ENCODE assay signal across 20 cellular contexts in genomic region chr2:182207049-182207746, GRCh38.
DNase-seq lines count a peak whose midpoint lies in the region; ATAC-seq and TF ChIP-seq lines count a peak whose summit lies in the region.
"Had no signal": no experiment of that assay in that cellular context is flagged by ENCODE, and none has a peak within 500 bp of the region (broad histone marks: within the 10 kb centered on the region; RNA-seq: fewer than 3 reads in every experiment).

No MANE protein-coding gene starts in this region.

- DNase-seq in SK-N-SH (no peak), body of pancreas (no peak), Karpas-422 (no peak), HAP-1 (ENCODE audit: low spot score in 2 of 2) (no peak), Caco-2 (no peak)
- DNase-seq: activated CD4-positive, alpha-beta T cell treated with anti-CD3 and anti-CD28 coated beads, Interleukin-2, amount 50 U/mL, for 1 hour; activated T-cell treated with anti-CD3 and anti-CD28 coated beads, Interleukin-2, amount 50 U/mL, for 48 hours; cortex of kidney; MG63; SHP77 treated with DMSO at 0.1 percent for 48 hours; stimulated activated naive CD8-positive, alpha-beta T cell treated with anti-CD3 and anti-CD28 coated beads, Interleukin-15, amount 100 ng/mL, for 72 hours had no signal

- no peaks in the 10 kb centered on the region for H3K4me1 ChIP-seq in SK-N-SH (ENCODE audit: control insufficient read depth in 1 of 2, insufficient read depth in 2 of 2, low read depth in 1 of 2, low read length in 1 of 2)
- H3K4me1 ChIP-seq in body of pancreas: no peaks in the 10 kb centered on the region
- H3K4me1 ChIP-seq in Karpas-422 (ENCODE audit: low read length): 0 out of 2 replicates have a peak, but pooled peaks cover 2% of the 10 kb centered on the region
- H3K4me1 ChIP-seq in HAP-1: peaks cover 2% of the 10 kb centered on the region; the same call in 1 of the 2 replicates
- H3K4me1 ChIP-seq in Caco-2: no peaks in the 10 kb centered on the region
- H3K4me1 ChIP-seq: parathyroid adenoma had no signal

- in situ Hi-C loops in HAP-1 (cut with MboI; ENCODE audit: low sequenced_read_pairs): no loop called here

- H3K9me3 ChIP-seq in SK-N-SH (no peaks in the 10 kb centered on the region), body of pancreas (no peaks in the 10 kb centered on the region), Karpas-422 (ENCODE audit: low read length) (no peaks in the 10 kb centered on the region), HAP-1 (no peaks in the 10 kb centered on the region), Caco-2 (no peaks in the 10 kb centered on the region)
- H3K9me3 ChIP-seq: MG63 had no signal

- no peaks in the 10 kb centered on the region for H3K79me2 ChIP-seq in SK-N-SH (ENCODE audit: insufficient read depth)
- H3K79me2 ChIP-seq in Karpas-422 (ENCODE audit: low read length): no peaks in the 10 kb centered on the region
- H3K79me2 ChIP-seq: hepatocyte, parathyroid adenoma had no signal

- H3K36me3 Mint-ChIP-seq in Caco-2 (ENCODE audit: insufficient read depth, unreplicated experiment): no peaks in the 10 kb centered on the region

- no peak for TF ChIP-seq RAD21 in SK-N-SH (IDR thresholded peaks at IDR 0.05; ENCODE audit: low read length)

- H3K9ac ChIP-seq in SK-N-SH (no peak overlapping the region), Karpas-422 (ENCODE audit: low read length) (no peak overlapping the region)
- H3K9ac ChIP-seq: parathyroid adenoma had no signal

- no peaks in the 10 kb centered on the region for H3K9me2 ChIP-seq in SK-N-SH
- no peaks in the 10 kb centered on the region for H3K9me2 ChIP-seq in Karpas-422 (replicated peaks; ENCODE audit: insufficient read depth, low read length)

- H3K27ac ChIP-seq in SK-N-SH (ENCODE audit: low read depth in 2 of 2, low read length in 1 of 2): no peak overlapping the region
- no peak overlapping the region for H3K27ac ChIP-seq in body of pancreas
- H3K27ac ChIP-seq in Karpas-422 (ENCODE audit: low read length): no peak overlapping the region
- H3K27ac ChIP-seq: 22Rv1, hepatocyte, parathyroid adenoma had no signal

- H3K36me3 ChIP-seq in SK-N-SH (replicated peaks in 1 of 2; ENCODE audit: control insufficient read depth in 1 of 2, insufficient read depth in 2 of 2, low read length in 1 of 2) (no peaks in the 10 kb centered on the region), body of pancreas (replicated peaks in 1 of 2; ENCODE audit: insufficient read depth in 1 of 2, low read depth in 2 of 2) (no peaks in the 10 kb centered on the region), Karpas-422 (ENCODE audit: insufficient read depth, low read length) (no peaks in the 10 kb centered on the region), HAP-1 (replicated peaks) (no peaks in the 10 kb centered on the region), Caco-2 (ENCODE audit: control insufficient read depth, insufficient read depth, low read length) (no peaks in the 10 kb centered on the region)
- H3K36me3 ChIP-seq: MG63 had no signal

- no TSS peak for BruUV-seq in Caco-2 (replicated peaks; lab: Mats Ljungman, UMichigan)

- H3K4me3 Mint-ChIP-seq in Caco-2 (ENCODE audit: unreplicated experiment): no peak overlapping the region
- H3K4me3 Mint-ChIP-seq: stimulated activated naive CD8-positive, alpha-beta T cell treated with anti-CD3 and anti-CD28 coated beads, Interleukin-15, amount 100 ng/mL, for 72 hours had no signal

- no peak overlapping the region for H3K27ac Mint-ChIP-seq in Caco-2 (ENCODE audit: unreplicated experiment)
- H3K27ac Mint-ChIP-seq: stimulated activated naive CD8-positive, alpha-beta T cell treated with anti-CD3 and anti-CD28 coated beads, Interleukin-15, amount 100 ng/mL, for 72 hours had no signal

- CTCF ChIA-PET in SK-N-SH (lab: Yijun Ruan, JAX): no interaction called here
- CTCF ChIA-PET in Caco-2 (lab: Charles Lee): no interaction called here

- H3K4me2 ChIP-seq in SK-N-SH: no peak overlapping the region
- no peak overlapping the region for H3K4me2 ChIP-seq in Karpas-422 (ENCODE audit: low read depth, low read length, poor library complexity, severe bottlenecking)
- H3K4me2 ChIP-seq: hepatocyte, smooth muscle cell had no signal

- H3K27me3 Mint-ChIP-seq in Caco-2 (ENCODE audit: insufficient read depth, unreplicated experiment): no peaks in the 10 kb centered on the region
- H3K27me3 Mint-ChIP-seq: stimulated activated naive CD8-positive, alpha-beta T cell treated with anti-CD3 and anti-CD28 coated beads, Interleukin-15, amount 100 ng/mL, for 72 hours had no signal

- H4K20me1 ChIP-seq in SK-N-SH (ENCODE audit: insufficient read depth): no peaks in the 10 kb centered on the region
- no peaks in the 10 kb centered on the region for H4K20me1 ChIP-seq in Karpas-422 (ENCODE audit: insufficient read depth, low read depth, low read length)

- no peak overlapping the region for H3K4me3 ChIP-seq in SK-N-SH (ENCODE audit: low read depth in 2 of 2, low read length in 1 of 2)
- H3K4me3 ChIP-seq in body of pancreas: no peak overlapping the region
- no peak overlapping the region for H3K4me3 ChIP-seq in Karpas-422 (ENCODE audit: low read length)
- H3K4me3 ChIP-seq in HAP-1: no peak overlapping the region
- no peak overlapping the region for H3K4me3 ChIP-seq in Caco-2 (ENCODE audit: low read depth, low read length)
- H3K4me3 ChIP-seq: hepatocyte, MG63, smooth muscle cell had no signal

- no peak for TF ChIP-seq POLR2A in body of pancreas (IDR thresholded peaks at IDR 0.05)

- H3K9me3 Mint-ChIP-seq in Caco-2 (ENCODE audit: unreplicated experiment): no peaks in the 10 kb centered on the region
- H3K9me3 Mint-ChIP-seq: stimulated activated naive CD8-positive, alpha-beta T cell treated with anti-CD3 and anti-CD28 coated beads, Interleukin-15, amount 100 ng/mL, for 72 hours had no signal

- no peak for TF ChIP-seq EP300 in SK-N-SH (IDR thresholded peaks at IDR 0.05; ENCODE audit: borderline replicate concordance in 1 of 2, low read depth in 1 of 2, low read length in 1 of 2)

- no peaks in the 10 kb centered on the region for H3K4me1 Mint-ChIP-seq in Caco-2 (ENCODE audit: low read depth, unreplicated experiment)
- H3K4me1 Mint-ChIP-seq: stimulated activated naive CD8-positive, alpha-beta T cell treated with anti-CD3 and anti-CD28 coated beads, Interleukin-15, amount 100 ng/mL, for 72 hours had no signal

- H3K27me3 ChIP-seq in SK-N-SH (ENCODE audit: insufficient read depth) (no peaks in the 10 kb centered on the region), body of pancreas (no peaks in the 10 kb centered on the region), Karpas-422 (ENCODE audit: low read length) (no peaks in the 10 kb centered on the region), HAP-1 (ENCODE audit: low read depth) (no peaks in the 10 kb centered on the region), Caco-2 (replicated peaks; ENCODE audit: control insufficient read depth, insufficient read depth, low read length) (no peaks in the 10 kb centered on the region)
- H3K27me3 ChIP-seq: hepatocyte, MG63 had no signal

- intact Hi-C loops in body of pancreas (cut with DNase I) (no loop called here), Caco-2 (cut with micrococcal nuclease; ENCODE audit: unreplicated experiment) (no loop called here)

- TF ChIP-seq CTCF in SK-N-SH (IDR thresholded peaks at IDR 0.05): no peak
- no peak for TF ChIP-seq CTCF in body of pancreas (IDR thresholded peaks at IDR 0.05)
- no peak for TF ChIP-seq CTCF in Caco-2 (IDR thresholded peaks at IDR 0.05; ENCODE audit: insufficient read depth in 1 of 2, low read depth in 1 of 2, low read length in 1 of 2, severe bottlenecking in 1 of 2, unreplicated experiment in 1 of 2)

- 86% methylated on average over 5 of the region's 5 CpGs for WGBS in SK-N-SH (ENCODE audit: low lambda C conversion rate)
- WGBS in body of pancreas, 2 donors: 85 to 89% methylated on average over 5 of the region's 5 CpGs

- H2AFZ ChIP-seq in SK-N-SH (ENCODE audit: low read depth): 0 out of 2 replicates have a peak overlapping the region, but pooled peaks have one; percentile 35
- no peak overlapping the region for H2AFZ ChIP-seq in Karpas-422 (ENCODE audit: low read length)
- H2AFZ ChIP-seq: hepatocyte, parathyroid adenoma had no signal

- POLR2A ChIA-PET in SK-N-SH (lab: Yijun Ruan, JAX) (no interaction called here), Caco-2 (lab: Charles Lee) (no interaction called here)

- no peaks in the 10 kb centered on the region for H3F3A ChIP-seq in SK-N-SH (replicated peaks; ENCODE audit: insufficient read depth)

- no peak for ATAC-seq in SK-N-SH treated with all-trans-retinoic acid at 6 μM for 48 hours
- ATAC-seq in HG02642 (IDR thresholded peaks at IDR 0.05; ENCODE audit: poor library complexity, unreplicated experiment): peak; percentile 84
- peak; percentile 62 for ATAC-seq in HG03280 (IDR thresholded peaks at IDR 0.05; ENCODE audit: unreplicated experiment)
- no peak for ATAC-seq in body of pancreas
- ATAC-seq: esophagus mucosa; HCT116; stimulated activated naive CD8-positive, alpha-beta T cell treated with anti-CD3 and anti-CD28 coated beads, Interleukin-15, amount 100 ng/mL, for 72 hours had no signal

TF ChIP-seq in SK-N-SH, 30 proteins besides CTCF, POLR2A, EP300 and RAD21 (continues in another document):
- TF ChIP-seq RXRA (IDR thresholded peaks at IDR 0.05; ENCODE audit: borderline replicate concordance, low read depth): no peak
- TF ChIP-seq, protein P1, sequence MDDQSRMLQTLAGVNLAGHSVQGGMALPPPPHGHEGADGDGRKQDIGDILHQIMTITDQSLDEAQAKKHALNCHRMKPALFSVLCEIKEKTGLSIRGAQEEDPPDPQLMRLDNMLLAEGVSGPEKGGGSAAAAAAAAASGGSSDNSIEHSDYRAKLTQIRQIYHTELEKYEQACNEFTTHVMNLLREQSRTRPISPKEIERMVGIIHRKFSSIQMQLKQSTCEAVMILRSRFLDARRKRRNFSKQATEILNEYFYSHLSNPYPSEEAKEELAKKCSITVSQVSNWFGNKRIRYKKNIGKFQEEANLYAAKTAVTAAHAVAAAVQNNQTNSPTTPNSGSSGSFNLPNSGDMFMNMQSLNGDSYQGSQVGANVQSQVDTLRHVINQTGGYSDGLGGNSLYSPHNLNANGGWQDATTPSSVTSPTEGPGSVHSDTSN (IDR thresholded peaks at IDR 0.05): no peak
- TF ChIP-seq TCF12 (IDR thresholded peaks at IDR 0.05): no peak
- no peak for TF ChIP-seq MXI1 (IDR thresholded peaks at IDR 0.05; ENCODE audit: low read depth, low read length)

TF ChIP-seq in SK-N-SH treated with all-trans-retinoic acid at 6 μM for 48 hours, 23 proteins besides CTCF, POLR2A, EP300 and RAD21 (continues in another document):
- no peak for TF ChIP-seq BACH2 (CRISPR knock-in tag; IDR thresholded peaks at IDR 0.05; ENCODE audit: borderline replicate concordance)
- no peak for TF ChIP-seq OSR1 (CRISPR knock-in tag; IDR thresholded peaks at IDR 0.05)

Comparison
In these comparisons a context has a peak if more than half of its experiments do, and no peak if none do; other contexts are left out.
1. ATAC-seq: peak in HG02642 (single experiment) and HG03280 (single experiment); none in SK-N-SH treated with all-trans-retinoic acid at 6 μM for 48 hours (single experiment) and body of pancreas (single experiment).